ENCODE assay signal across 8 cellular contexts in genomic region chr4:44629280-44629866, GRCh38. TPM values are rescaled to one million over a fixed set of nuclear protein-coding genes. Genes with fewer than 3 reads are reported as not detected.
DNase-seq lines count a peak whose midpoint lies in the region; ATAC-seq and TF ChIP-seq lines count a peak whose summit lies in the region.

No MANE protein-coding gene starts in this region.

- no peak overlapping the region for H3K56ac ChIP-seq in mesendoderm (ENCODE audit: low read length)

- no peak overlapping the region for H2BK5ac ChIP-seq in mesendoderm (ENCODE audit: low read length)

- no peaks in the 10 kb centered on the region for H3K9me3 Mint-ChIP-seq in endodermal cell

- no peak overlapping the region for H3K4me3 Mint-ChIP-seq in endodermal cell

- H3K23ac ChIP-seq in mesendoderm (ENCODE audit: low read length), result no peak overlapping the region

- no peaks in the 10 kb centered on the region for H3K79me1 ChIP-seq in mesendoderm (ENCODE audit: low read length)

- no peak overlapping the region for H4K8ac ChIP-seq in mesendoderm (ENCODE audit: low read depth, low read length)

- ATAC-seq in GM18868 (IDR thresholded peaks at IDR 0.05; ENCODE audit: unreplicated experiment), result peak; percentile 97
- ATAC-seq in HG02981 (IDR thresholded peaks at IDR 0.05; ENCODE audit: unreplicated experiment), result peak; percentile 98
- ATAC-seq in thoracic aorta (ENCODE audit: insufficient number of reproducible peaks, low FRiP score, low read depth), result no peak

- H2BK120ac ChIP-seq in mesendoderm (ENCODE audit: low read depth, low read length), result no peak overlapping the region

- H4K5ac ChIP-seq in mesendoderm (ENCODE audit: low read length), result no peak overlapping the region

- no peak overlapping the region for H3K18ac ChIP-seq in mesendoderm (ENCODE audit: low read length)

- H3K4ac ChIP-seq in mesendoderm (ENCODE audit: low read depth, low read length), result no peak overlapping the region

- H3K27me3 ChIP-seq in endodermal cell (ENCODE audit: control insufficient read depth, insufficient read depth, low read length, poor library complexity, severe bottlenecking) (peaks cover 12% of the 10 kb centered on the region), mesendoderm (ENCODE audit: insufficient read depth, low read length, poor library complexity) (no peaks in the 10 kb centered on the region), thoracic aorta (replicated peaks; ENCODE audit: insufficient read depth) (no peaks in the 10 kb centered on the region)

- TF ChIP-seq CTCF in endodermal cell (conservative IDR thresholded peaks at IDR 0.05), result peak; percentile 85
- TF ChIP-seq CTCF in thoracic aorta (IDR thresholded peaks at IDR 0.05), result peak; percentile 46

- no peak overlapping the region for H3K4me3 ChIP-seq in endodermal cell (ENCODE audit: low read length)
- no peak overlapping the region for H3K4me3 ChIP-seq in mesendoderm (ENCODE audit: low read length)
- no peak overlapping the region for H3K4me3 ChIP-seq in thoracic aorta

- H3K36me3 ChIP-seq in endodermal cell (ENCODE audit: control insufficient read depth, insufficient read depth, low read length) (no peaks in the 10 kb centered on the region), mesendoderm (ENCODE audit: control insufficient read depth, insufficient read depth, low read length) (no peaks in the 10 kb centered on the region), thoracic aorta (no peaks in the 10 kb centered on the region)

- H3K4me1 ChIP-seq in endodermal cell (ENCODE audit: control insufficient read depth, insufficient read depth, low read length), result no peaks in the 10 kb centered on the region
- H3K4me1 ChIP-seq in mesendoderm (ENCODE audit: control insufficient read depth, low read depth, low read length), result no peaks in the 10 kb centered on the region
- no peaks in the 10 kb centered on the region for H3K4me1 ChIP-seq in thoracic aorta (ENCODE audit: control insufficient read depth in 1 of 2, low read depth in 2 of 2)

- H3K4me1 Mint-ChIP-seq in endodermal cell, result no peaks in the 10 kb centered on the region

- H3K27me3 Mint-ChIP-seq in endodermal cell (ENCODE audit: insufficient read depth), result peaks cover 2% of the 10 kb centered on the region

- H3K27ac Mint-ChIP-seq in endodermal cell, result no peak overlapping the region

- 0 to 5% methylated on average over 1 to 2 of the region's 2 CpGs for WGBS in endodermal cell (ENCODE audit: insufficient coverage in 1 of 2, insufficient read length in 1 of 2), 2 experiments
- no CpG with 5 or more reads among the region's 2 CpGs for WGBS in mesendoderm (ENCODE audit: extremely low coverage, insufficient coverage, low lambda C conversion rate)

- H3K9me3 ChIP-seq in endodermal cell (ENCODE audit: control insufficient read depth, low read length), result no peaks in the 10 kb centered on the region
- no peaks in the 10 kb centered on the region for H3K9me3 ChIP-seq in thoracic aorta

- peak; percentile 57 for DNase-seq in CD1c-positive myeloid dendritic cell (ENCODE audit: extremely low spot score)
- peak; percentile 34 for DNase-seq in NCI-H146 treated with DMSO at 0.1 percent for 48 hours (lab: John Stamatoyannopoulos, UW; ENCODE audit: unreplicated experiment)
- peak; percentile 5 for DNase-seq in UCSD-AML1 (lab: John Stamatoyannopoulos, UW; ENCODE audit: unreplicated experiment)
- peak; percentile 67 for DNase-seq in endodermal cell
- DNase-seq in mesendoderm, result peak; percentile 70
- no peak for DNase-seq in thoracic aorta (ENCODE audit: low spot score)

- H2AK5ac ChIP-seq in mesendoderm (ENCODE audit: low read length), result no peak overlapping the region

- H3K4me2 ChIP-seq in mesendoderm (ENCODE audit: low read length), result no peak overlapping the region

- H3K36me3 Mint-ChIP-seq in endodermal cell (ENCODE audit: low read depth), result no peaks in the 10 kb centered on the region

- H3K27ac ChIP-seq in endodermal cell (ENCODE audit: low read depth, low read length) (no peak overlapping the region), mesendoderm (ENCODE audit: low read depth, low read length) (no peak overlapping the region), thoracic aorta (no peak overlapping the region)

- no peaks in the 10 kb centered on the region for H3K79me2 ChIP-seq in mesendoderm (ENCODE audit: control insufficient read depth, insufficient read depth, low read length)

- no peak overlapping the region for H2BK15ac ChIP-seq in mesendoderm (replicated peaks; ENCODE audit: low read depth)

- no peak overlapping the region for H3K9ac ChIP-seq in endodermal cell (ENCODE audit: extremely low read depth, low read length, poor library complexity, severe bottlenecking)
- no peak overlapping the region for H3K9ac ChIP-seq in mesendoderm (ENCODE audit: low read length)

RNA-seq across cellular contexts. Expression of gene YIPF7, which starts 22.1 kb away (rescaled TPM):
- not detected for total RNA-seq in endodermal cell
- polyA plus RNA-seq in endodermal cell (2013, experiment 1 of 2), result not detected
- not detected for polyA plus RNA-seq in endodermal cell (2013, experiment 2 of 2)
- not detected for polyA plus RNA-seq in mesendoderm (2013, experiment 1 of 2)
- not detected for polyA plus RNA-seq in mesendoderm (2013, experiment 2 of 2)
- not detected for total RNA-seq in thoracic aorta

RNA-seq across cellular contexts. Expression of gene GUF1, which starts 48.8 kb away (rescaled TPM):
- total RNA-seq in endodermal cell, result 10 to 100 TPM; 42.8 to 43.7 TPM
- 27.4 TPM for polyA plus RNA-seq in endodermal cell (2013, experiment 1 of 2)
- 25.3 TPM for polyA plus RNA-seq in endodermal cell (2013, experiment 2 of 2)
- 29.1 TPM for polyA plus RNA-seq in mesendoderm (2013, experiment 1 of 2)
- 28.9 TPM for polyA plus RNA-seq in mesendoderm (2013, experiment 2 of 2)
- 10 to 100 TPM in 1 of 2 donors, 1 to 10 TPM in 1; 8.5 to 13.3 TPM for total RNA-seq in thoracic aorta
